Comparison of ENCODE assay signal across 8 cellular contexts in the genomic region with DNA sequence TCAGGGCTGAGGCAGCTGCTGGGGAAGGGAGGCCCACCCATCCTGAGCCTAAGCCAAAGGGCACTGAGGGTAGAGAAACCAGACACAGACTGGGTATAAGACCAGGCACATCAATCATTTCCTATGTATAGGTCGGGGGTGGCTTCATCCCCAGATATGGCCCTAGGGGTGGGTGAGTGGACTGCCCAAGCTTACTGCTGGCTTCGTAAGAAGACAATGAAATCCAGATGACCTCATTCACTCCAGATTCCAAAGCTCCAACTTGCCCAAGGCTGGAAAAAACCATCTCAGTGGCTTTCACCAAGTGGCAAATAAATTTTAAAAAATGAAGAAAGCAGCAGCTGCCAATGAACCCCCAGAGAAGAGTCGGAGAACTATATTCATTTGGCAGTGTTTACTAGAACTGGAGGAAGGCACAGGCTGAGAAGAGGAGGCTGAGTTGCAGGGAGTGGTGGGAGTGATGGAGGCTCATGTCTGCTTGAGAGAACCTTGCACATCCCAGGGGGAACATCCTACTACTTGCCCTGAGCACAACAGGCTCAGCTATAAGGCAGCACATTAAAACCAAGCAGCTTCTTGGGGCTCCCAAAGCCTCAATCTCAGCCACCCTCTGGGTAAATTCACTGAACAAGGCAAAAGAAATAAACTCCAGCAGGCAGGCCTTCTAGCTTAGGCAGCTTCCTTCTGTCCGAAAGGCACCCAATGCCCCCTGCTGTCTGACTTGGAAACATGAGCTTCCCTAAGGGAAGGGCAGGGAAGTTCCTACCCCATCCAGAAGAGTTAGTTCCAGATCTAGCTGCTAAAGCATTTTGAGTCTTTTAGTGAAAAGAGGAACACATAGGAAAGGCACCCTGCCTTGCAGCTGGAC. TPM values are rescaled to one million over a fixed set of nuclear protein-coding genes. Genes with fewer than 3 reads are reported as not detected.
DNase-seq lines count a peak whose midpoint lies in the region; ATAC-seq, FAIRE-seq and TF ChIP-seq lines count a peak whose summit lies in the region.

No MANE protein-coding gene starts in this region.

- intact Hi-C loops in spleen (cut with DNase I; ENCODE audit: low total_unique reads) = no loop called here

- no peaks in the 10 kb centered on the region for H3K79me2 ChIP-seq in astrocyte (ENCODE audit: insufficient read depth, low read length)

- no peak overlapping the region for H3K4me3 Mint-ChIP-seq in astrocyte (ENCODE audit: unreplicated experiment)
- H3K4me3 Mint-ChIP-seq in CD8-positive, alpha-beta memory T cell = no peak overlapping the region

- peak overlapping the region; percentile 30 for H3K27ac ChIP-seq in astrocyte (ENCODE audit: low read depth, low read length)
- peak overlapping the region; percentile 10 to 74 (median 53) for H3K27ac ChIP-seq in spleen
- no peak overlapping the region for H3K27ac ChIP-seq in CD8-positive, alpha-beta memory T cell (ENCODE audit: low read depth, low read length)

- in situ Hi-C loops in KBM-7 (cut with MboI; ENCODE audit: low pct_unique_long_range_greater_than_20kb, low sequenced_read_pairs) = no loop called here

- H3K27ac Mint-ChIP-seq in astrocyte (ENCODE audit: unreplicated experiment) = peak overlapping the region; percentile 89
- H3K27ac Mint-ChIP-seq in CD8-positive, alpha-beta memory T cell = peak overlapping the region in 4 of 8 donors; percentile 23 to 81 (median 56)

- DNase-seq in CD1c-positive myeloid dendritic cell (ENCODE audit: extremely low spot score) (peak; percentile 47), KBM-7 (peak; percentile 33), astrocyte (ENCODE audit: low read depth) (peak; percentile 50), iPS DF 4.7 (ENCODE audit: extremely low read depth, low spot score) (peak; percentile 56), spleen (no peak)
- no peak for DNase-seq in stimulated activated CD4-positive, alpha-beta T cell treated with anti-CD3 and anti-CD28 coated beads, Interleukin-4, amount 100 ng/mL, for 4 hours
- no peak for DNase-seq in CD8-positive, alpha-beta memory T cell

- no peaks in the 10 kb centered on the region for H3K9me3 ChIP-seq in astrocyte (ENCODE audit: insufficient read depth, low read depth, low read length)
- H3K9me3 ChIP-seq in spleen = no peaks in the 10 kb centered on the region
- H3K9me3 ChIP-seq in CD8-positive, alpha-beta memory T cell (ENCODE audit: low read length) = no peaks in the 10 kb centered on the region

- no peak overlapping the region for H3K4me3 ChIP-seq in astrocyte (ENCODE audit: insufficient read depth, low read depth, low read length)
- H3K4me3 ChIP-seq in spleen = no peak overlapping the region
- no peak overlapping the region for H3K4me3 ChIP-seq in CD8-positive, alpha-beta memory T cell (ENCODE audit: low read length)

- no peak for TF ChIP-seq POLR2A in spleen (IDR thresholded peaks at IDR 0.05)

- ATAC-seq in HG03025 (IDR thresholded peaks at IDR 0.05; ENCODE audit: low FRiP score, unreplicated experiment) = no peak

- no peak for FAIRE-seq in astrocyte (lab: Jason Lieb, UNC)

- TF ChIP-seq CTCF in astrocyte (IDR thresholded peaks at IDR 0.05; ENCODE audit: insufficient read depth, low read depth, low read length) (peak; percentile 47), spleen (IDR thresholded peaks at IDR 0.05 in 8 of 11, conservative IDR thresholded peaks at IDR 0.05 in 3 of 11) (peak in 9 of 11 experiments; percentile 10 to 67 (median 56))

- H3K4me1 Mint-ChIP-seq in astrocyte (ENCODE audit: low read depth, unreplicated experiment) = peaks cover 40% of the 10 kb centered on the region
- H3K4me1 Mint-ChIP-seq in CD8-positive, alpha-beta memory T cell = no peaks in the 10 kb centered on the region

- peak overlapping the region; percentile 11 for H3K4me2 ChIP-seq in astrocyte (ENCODE audit: low read length)

- peaks cover 14% of the 10 kb centered on the region for H3K4me1 ChIP-seq in astrocyte (ENCODE audit: insufficient read depth, low read length)
- H3K4me1 ChIP-seq in spleen = peaks cover 13 to 64% (median 28%) of the 10 kb centered on the region in 6 donors
- H3K4me1 ChIP-seq in CD8-positive, alpha-beta memory T cell (ENCODE audit: insufficient read depth, low read length) = no peaks in the 10 kb centered on the region

- no peak overlapping the region for H2AFZ ChIP-seq in astrocyte (ENCODE audit: low read depth, low read length)

- H4K20me1 ChIP-seq in astrocyte (ENCODE audit: insufficient read depth, low read length) = peaks cover 66% of the 10 kb centered on the region

- 61 to 81% (median 73%) methylated on average over 4 of the region's 4 CpGs for WGBS in spleen, 5 donors

- peak overlapping the region; percentile 19 for H3K9ac ChIP-seq in astrocyte (ENCODE audit: low read length)

- H3K36me3 Mint-ChIP-seq in astrocyte (ENCODE audit: low read depth, unreplicated experiment) = peaks cover 16% of the 10 kb centered on the region
- peaks cover 4 to 29% (median 23%) of the 10 kb centered on the region in 3 donors for H3K36me3 Mint-ChIP-seq in CD8-positive, alpha-beta memory T cell

- POLR2A ChIA-PET in CD8-positive, alpha-beta memory T cell (lab: Charles Lee) = no interaction called here

- CTCF ChIA-PET in CD8-positive, alpha-beta memory T cell (lab: Charles Lee) = interaction anchor here (1.1 to 1.6 kb wide), 4 partner anchors 16 to 33 kb away, joined by 4 to 5 read pairs (median 4); no protein-coding TSS in a partner anchor

- H3K27me3 Mint-ChIP-seq in astrocyte (ENCODE audit: low read depth, unreplicated experiment) = no peaks in the 10 kb centered on the region
- H3K27me3 Mint-ChIP-seq in CD8-positive, alpha-beta memory T cell = no peaks in the 10 kb centered on the region

- H3K9me3 Mint-ChIP-seq in astrocyte (ENCODE audit: unreplicated experiment) = no peaks in the 10 kb centered on the region
- no peaks in the 10 kb centered on the region for H3K9me3 Mint-ChIP-seq in CD8-positive, alpha-beta memory T cell

- H3K36me3 ChIP-seq in astrocyte (ENCODE audit: insufficient read depth, low read length) = peaks cover 76% of the 10 kb centered on the region
- H3K36me3 ChIP-seq in spleen = peaks cover 4 to 100% (median 94%) of the 10 kb centered on the region in 6 donors
- H3K36me3 ChIP-seq in CD8-positive, alpha-beta memory T cell (ENCODE audit: insufficient read depth, low read length) = peaks cover 72% of the 10 kb centered on the region

- H3K27me3 ChIP-seq in astrocyte (ENCODE audit: insufficient read depth, low read length) = no peaks in the 10 kb centered on the region
- no peaks in the 10 kb centered on the region for H3K27me3 ChIP-seq in spleen (replicated peaks in 1 of 7)
- no peaks in the 10 kb centered on the region for H3K27me3 ChIP-seq in CD8-positive, alpha-beta memory T cell (ENCODE audit: insufficient read depth, low read length, poor library complexity, severe bottlenecking)

RNA-seq across cellular contexts. Expression of a gene that starts 14.1 kb away (rescaled TPM):
- total RNA-seq in astrocyte (374 and 470 TPM in 2 replicates), spleen (100 to 1,000 TPM in 4 of 7 donors, 10 to 100 TPM in 3; 73.4 to 158 (median 126) TPM)
- polyA plus RNA-seq in spleen = 100 to 1,000 TPM in 1 of 3 donors, 10 to 100 TPM in 2; 80.1 to 167 (median 86.8) TPM
- 10 to 100 TPM; 77.4 to 81.4 TPM for total RNA-seq in CD8-positive, alpha-beta memory T cell
- 9.1 TPM for polyA plus RNA-seq in CD8-positive, alpha-beta memory T cell

RNA-seq across cellular contexts. Expression of a gene that starts 28.9 kb away (rescaled TPM):
- total RNA-seq in astrocyte (1.7 and 2.1 TPM in 2 replicates), spleen (1 to 10 TPM in 1 of 7 donors, under 1 TPM in 3, not detected in 3; 0.37 to 1.1 (median 0.91) TPM)
- polyA plus RNA-seq in spleen = 1 to 10 TPM in 2 of 3 donors, under 1 TPM in 1; 0.45 to 1.5 (median 1.5) TPM
- not detected for total RNA-seq in CD8-positive, alpha-beta memory T cell
- polyA plus RNA-seq in CD8-positive, alpha-beta memory T cell = not detected

RNA-seq across cellular contexts. Expression of a gene that starts 43.1 kb away (rescaled TPM):
- 107 and 127 TPM in 2 replicates for total RNA-seq in astrocyte
- total RNA-seq in spleen = 100 to 1,000 TPM; 146 to 210 (median 157) TPM
- polyA plus RNA-seq in spleen = 10 to 100 TPM; 59.4 to 92.9 (median 83.4) TPM
- 10 to 100 TPM; 95.6 to 97.0 TPM for total RNA-seq in CD8-positive, alpha-beta memory T cell
- polyA plus RNA-seq in CD8-positive, alpha-beta memory T cell = 54.2 TPM

Comparison
In these comparisons a context has a peak if more than half of its experiments do, and no peak if none do; other contexts are left out.
1. DNase-seq: peak in CD1c-positive myeloid dendritic cell (single experiment), KBM-7 (single experiment), astrocyte (single experiment) and iPS DF 4.7 (single experiment); none in spleen (single experiment), stimulated activated CD4-positive, alpha-beta T cell treated with anti-CD3 and anti-CD28 coated beads, Interleukin-4, amount 100 ng/mL, for 4 hours (0 of 2) and CD8-positive, alpha-beta memory T cell (0 of 5).